In genomic region chr18:56645415-56646016, GRCh38 we compare ENCODE assay signal across 8 cellular contexts. TPM values are rescaled to one million over a fixed set of nuclear protein-coding genes. Genes with fewer than 3 reads are reported as not detected.
DNase-seq lines count a peak whose midpoint lies in the region; ATAC-seq and TF ChIP-seq lines count a peak whose summit lies in the region.

No MANE protein-coding gene starts in this region.

- H3K36me3 ChIP-seq in MG63, result no peaks in the 10 kb centered on the region

- no peaks in the 10 kb centered on the region for H3K27me3 ChIP-seq in MG63

- H3K9me3 ChIP-seq in MG63, result no peaks in the 10 kb centered on the region

- intact Hi-C loops in left colon (cut with DNase I, micrococcal nuclease), result no loop called here

- H3K9me3 Mint-ChIP-seq in activated T-cell treated with anti-CD3 and anti-CD28 coated beads, Interleukin-2, amount 50 U/mL, for 72 hours, result no peaks in the 10 kb centered on the region

- DNase-seq in CD1c-positive myeloid dendritic cell (ENCODE audit: extremely low spot score), result peak; percentile 41
- DNase-seq in left colon, result no peak
- DNase-seq in activated gamma-delta T cell (lab: John Stamatoyannopoulos, UW), result no peak
- no peak for DNase-seq in activated T-cell treated with anti-CD3 and anti-CD28 coated beads, Interleukin-2, amount 50 U/mL, for 72 hours
- DNase-seq in T1000 (lab: John Stamatoyannopoulos, UW), result no peak
- no peak for DNase-seq in MG63

- no peak overlapping the region for H3K4me3 Mint-ChIP-seq in activated T-cell treated with anti-CD3 and anti-CD28 coated beads, Interleukin-2, amount 50 U/mL, for 72 hours

- peaks cover 37% of the 10 kb centered on the region for H3K4me1 Mint-ChIP-seq in activated T-cell treated with anti-CD3 and anti-CD28 coated beads, Interleukin-2, amount 50 U/mL, for 72 hours (ENCODE audit: low read depth)

- H3K36me3 Mint-ChIP-seq in activated T-cell treated with anti-CD3 and anti-CD28 coated beads, Interleukin-2, amount 50 U/mL, for 72 hours (ENCODE audit: insufficient read depth in 2 of 2), result peaks cover 0 to 2% of the 10 kb centered on the region in 2 donors

- peak; percentile 36 for ATAC-seq in GM18867 (IDR thresholded peaks at IDR 0.05; ENCODE audit: unreplicated experiment)
- ATAC-seq in SK-N-SH treated with all-trans-retinoic acid at 6 μM for 48 hours, result peak; percentile 52; the same call in 2 of the 3 replicates
- peak; percentile 35 for ATAC-seq in left colon
- ATAC-seq in activated T-cell treated with anti-CD3 and anti-CD28 coated beads, Interleukin-2, amount 50 U/mL, for 72 hours (replicated peaks in 1 of 2), result no peak

- H3K27me3 Mint-ChIP-seq in activated T-cell treated with anti-CD3 and anti-CD28 coated beads, Interleukin-2, amount 50 U/mL, for 72 hours (ENCODE audit: low read depth), result no peaks in the 10 kb centered on the region

- no peak overlapping the region for H3K27ac Mint-ChIP-seq in activated T-cell treated with anti-CD3 and anti-CD28 coated beads, Interleukin-2, amount 50 U/mL, for 72 hours

- H3K4me3 ChIP-seq in MG63, result no peak overlapping the region

TF ChIP-seq in SK-N-SH treated with all-trans-retinoic acid at 6 μM for 48 hours, 23 proteins besides CTCF, POLR2A, EP300 and RAD21:
- no peak for TF ChIP-seq POU6F1 (CRISPR knock-in tag; IDR thresholded peaks at IDR 0.05; ENCODE audit: borderline replicate concordance, low read depth)
- TF ChIP-seq OSR1 (CRISPR knock-in tag; IDR thresholded peaks at IDR 0.05), result no peak
- TF ChIP-seq ARNTL (CRISPR knock-in tag; IDR thresholded peaks at IDR 0.05; ENCODE audit: borderline replicate concordance, low read depth), result no peak
- no peak for TF ChIP-seq TCF4 (CRISPR knock-in tag; IDR thresholded peaks at IDR 0.05; ENCODE audit: borderline replicate concordance)
- TF ChIP-seq ISL1 (CRISPR knock-in tag; IDR thresholded peaks at IDR 0.05), result no peak
- no peak for TF ChIP-seq CSRNP3 (CRISPR knock-in tag; IDR thresholded peaks at IDR 0.05)
- no peak for TF ChIP-seq CREB5 (CRISPR knock-in tag; IDR thresholded peaks at IDR 0.05; ENCODE audit: low read depth)
- no peak for TF ChIP-seq GLIS3 (CRISPR knock-in tag; IDR thresholded peaks at IDR 0.05)
- TF ChIP-seq BACH2 (CRISPR knock-in tag; IDR thresholded peaks at IDR 0.05; ENCODE audit: borderline replicate concordance), result no peak
- no peak for TF ChIP-seq TSHZ2 (CRISPR knock-in tag; IDR thresholded peaks at IDR 0.05)
- no peak for TF ChIP-seq RARB (CRISPR knock-in tag; IDR thresholded peaks at IDR 0.05)
- no peak for TF ChIP-seq PATZ1 (CRISPR knock-in tag; IDR thresholded peaks at IDR 0.05; ENCODE audit: borderline replicate concordance)
- no peak for TF ChIP-seq ZFP3 (CRISPR knock-in tag; IDR thresholded peaks at IDR 0.05)
- no peak for TF ChIP-seq ZC3H10 (CRISPR knock-in tag; IDR thresholded peaks at IDR 0.05)
- no peak for TF ChIP-seq CSDC2 (CRISPR knock-in tag; IDR thresholded peaks at IDR 0.05)
- no peak for TF ChIP-seq TOX (CRISPR knock-in tag; IDR thresholded peaks at IDR 0.05; ENCODE audit: borderline replicate concordance)
- TF ChIP-seq PPARA (CRISPR knock-in tag; IDR thresholded peaks at IDR 0.05; ENCODE audit: borderline replicate concordance), result no peak
- TF ChIP-seq ESRRG (CRISPR knock-in tag; IDR thresholded peaks at IDR 0.05), result no peak
TF ChIP-seq in SK-N-SH treated with all-trans-retinoic acid at 6 μM for 48 hours: peak in this region for 0.

RNA-seq across cellular contexts. Expression of gene WDR7, which starts 5.6 kb away (rescaled TPM):
- 10 to 100 TPM; 25.0 to 27.1 TPM for total RNA-seq in left colon
- total RNA-seq in activated T-cell treated with anti-CD3 and anti-CD28 coated beads, Interleukin-2, amount 50 U/mL, for 72 hours, result 10 to 100 TPM; 25.6 to 25.9 TPM
- total RNA-seq in MG63 (2014; rRNA removed; shearing (Covaris generic); ENCODE audit: low replicate concordance), result 4.0 and 5.8 TPM in 2 replicates

RNA-seq across cellular contexts. Expression of gene TXNL1, which starts 7.1 kb away (rescaled TPM):
- total RNA-seq in left colon, result 10 to 100 TPM; 50.3 to 53.3 TPM
- total RNA-seq in activated T-cell treated with anti-CD3 and anti-CD28 coated beads, Interleukin-2, amount 50 U/mL, for 72 hours, result 10 to 100 TPM; 66.2 to 69.7 TPM
- 116 and 128 TPM in 2 replicates for total RNA-seq in MG63 (2014; rRNA removed; shearing (Covaris generic); ENCODE audit: low replicate concordance)

Comparison
In these comparisons a context has a peak if more than half of its experiments do, and no peak if none do; other contexts are left out.
1. ATAC-seq: peak in GM18867 (single experiment), SK-N-SH treated with all-trans-retinoic acid at 6 μM for 48 hours (single experiment) and left colon (single experiment); none in activated T-cell treated with anti-CD3 and anti-CD28 coated beads, Interleukin-2, amount 50 U/mL, for 72 hours (0 of 2).